In genomic region chr3:33687406-33688010, GRCh38 we compare ENCODE assay signal across 14 cellular contexts. TPM values are rescaled to one million over a fixed set of nuclear protein-coding genes. Genes with fewer than 3 reads are reported as not detected.
DNase-seq lines count a peak whose midpoint lies in the region; ATAC-seq, FAIRE-seq and TF ChIP-seq lines count a peak whose summit lies in the region.
"Had no signal": no experiment of that assay in that cellular context is flagged by ENCODE, and none has a peak within 500 bp of the region (broad histone marks: within the 10 kb centered on the region; RNA-seq: fewer than 3 reads in every experiment).

No MANE protein-coding gene starts in this region.

- no peaks in the 10 kb centered on the region for H3K27me3 Mint-ChIP-seq in naive thymus-derived CD4-positive, alpha-beta T cell
- H3K27me3 Mint-ChIP-seq in activated T-helper 1 cell treated with anti-CD3 and anti-CD28 coated beads, Interleukin-12 subunit alpha, Interleukin-12 subunit beta, Interleukin-2, Interleukin-4 antibody, amounts not matched to agents 30 ng/mL and 10 ng/mL and 1 ng/mL, durations not matched to agents 14 hours and 24 hours and 36 hours (ENCODE audit: insufficient read depth) = no peaks in the 10 kb centered on the region
- H3K27me3 Mint-ChIP-seq: activated T-cell treated with anti-CD3 and anti-CD28 coated beads, Interleukin-2, amount 50 U/mL, for 24 hours had no signal

- H3K27ac ChIP-seq in RWPE2 (ENCODE audit: poor library complexity, severe bottlenecking) (peak overlapping the region; percentile 24), endothelial cell of umbilical vein (ENCODE audit: insufficient read depth, low read depth, low read length) (no peak overlapping the region), osteoblast (ENCODE audit: low read depth, low read length) (no peak overlapping the region)
- no peak overlapping the region for H3K27ac ChIP-seq in naive thymus-derived CD4-positive, alpha-beta T cell (ENCODE audit: low read depth, low read length)
- H3K27ac ChIP-seq: PC-9 had no signal

- no peak for TF ChIP-seq POLR2A in endothelial cell of umbilical vein (IDR thresholded peaks at IDR 0.05; ENCODE audit: low read depth, low read length)
- no peak for TF ChIP-seq POLR2A in erythroblast (IDR thresholded peaks at IDR 0.05; ENCODE audit: low read length)

- dilution Hi-C loops in endothelial cell of umbilical vein (cut with MboI; ENCODE audit: extremely low pct_ligation_motif_present, low sequenced_read_pairs) = no loop called here

- peak; percentile 96 for ATAC-seq in RWPE2 (ENCODE audit: low read depth)
- ATAC-seq in naive thymus-derived CD4-positive, alpha-beta T cell = no peak
- ATAC-seq: left ventricle myocardium superior had no signal

- BruUV-seq in endothelial cell of umbilical vein (replicated peaks; lab: Mats Ljungman, UMichigan) = no TSS peak

- H3K36me3 Mint-ChIP-seq in naive thymus-derived CD4-positive, alpha-beta T cell = peaks cover 0 to 35% (median 9%) of the 10 kb centered on the region in 5 donors
- H3K36me3 Mint-ChIP-seq in activated T-helper 1 cell treated with anti-CD3 and anti-CD28 coated beads, Interleukin-12 subunit alpha, Interleukin-12 subunit beta, Interleukin-2, Interleukin-4 antibody, amounts not matched to agents 30 ng/mL and 10 ng/mL and 1 ng/mL, durations not matched to agents 14 hours and 24 hours and 36 hours (ENCODE audit: low read depth) = peaks cover 9% of the 10 kb centered on the region

- no peaks in the 10 kb centered on the region for H3K27me3 ChIP-seq in RWPE2 (ENCODE audit: insufficient read depth, poor library complexity, severe bottlenecking)
- no peaks in the 10 kb centered on the region for H3K27me3 ChIP-seq in endothelial cell of umbilical vein (ENCODE audit: control insufficient read depth in 2 of 2, insufficient read depth in 2 of 2, low read length in 2 of 2)
- no peaks in the 10 kb centered on the region for H3K27me3 ChIP-seq in osteoblast (ENCODE audit: insufficient read depth, low read length)
- no peaks in the 10 kb centered on the region for H3K27me3 ChIP-seq in naive thymus-derived CD4-positive, alpha-beta T cell (ENCODE audit: control insufficient read depth in 2 of 2, insufficient read depth in 2 of 2, low read length in 2 of 2)

- intact Hi-C loops in endothelial cell of umbilical vein (cut with micrococcal nuclease) = no loop called here
- intact Hi-C loops in naive thymus-derived CD4-positive, alpha-beta T cell (cut with micrococcal nuclease) = no loop called here
- intact Hi-C loops in activated T-helper 1 cell treated with anti-CD3 and anti-CD28 coated beads, Interleukin-12 subunit alpha, Interleukin-12 subunit beta, Interleukin-2, Interleukin-4 antibody, amounts not matched to agents 30 ng/mL and 10 ng/mL and 1 ng/mL, durations not matched to agents 14 hours and 24 hours and 36 hours (cut with micrococcal nuclease) = no loop called here

- no peak overlapping the region for H3K4me3 Mint-ChIP-seq in naive thymus-derived CD4-positive, alpha-beta T cell
- no peak overlapping the region for H3K4me3 Mint-ChIP-seq in activated T-helper 1 cell treated with anti-CD3 and anti-CD28 coated beads, Interleukin-12 subunit alpha, Interleukin-12 subunit beta, Interleukin-2, Interleukin-4 antibody, amounts not matched to agents 30 ng/mL and 10 ng/mL and 1 ng/mL, durations not matched to agents 14 hours and 24 hours and 36 hours
- H3K4me3 Mint-ChIP-seq: activated T-cell treated with anti-CD3 and anti-CD28 coated beads, Interleukin-2, amount 50 U/mL, for 24 hours had no signal

- peaks cover 0 to 3% (median 0%) of the 10 kb centered on the region in 7 donors for H3K4me1 Mint-ChIP-seq in naive thymus-derived CD4-positive, alpha-beta T cell
- no peaks in the 10 kb centered on the region for H3K4me1 Mint-ChIP-seq in activated T-helper 1 cell treated with anti-CD3 and anti-CD28 coated beads, Interleukin-12 subunit alpha, Interleukin-12 subunit beta, Interleukin-2, Interleukin-4 antibody, amounts not matched to agents 30 ng/mL and 10 ng/mL and 1 ng/mL, durations not matched to agents 14 hours and 24 hours and 36 hours (ENCODE audit: low read depth)

- H3K36me3 ChIP-seq in RWPE2 (ENCODE audit: low read depth) (peaks cover 39% of the 10 kb centered on the region), endothelial cell of umbilical vein (ENCODE audit: control insufficient read depth in 2 of 2, extremely low read depth in 1 of 2, insufficient read depth in 2 of 2, low read length in 2 of 2) (no peaks in the 10 kb centered on the region), osteoblast (ENCODE audit: insufficient read depth, low read length) (no peaks in the 10 kb centered on the region)
- H3K36me3 ChIP-seq in naive thymus-derived CD4-positive, alpha-beta T cell (ENCODE audit: control insufficient read depth in 2 of 3, insufficient read depth in 3 of 3, low read length in 3 of 3) = peaks cover 0 to 11% (median 4%) of the 10 kb centered on the region in 3 experiments

- H3K27ac Mint-ChIP-seq in naive thymus-derived CD4-positive, alpha-beta T cell = peak overlapping the region in 2 of 9 donors; percentile 10 to 24
- H3K27ac Mint-ChIP-seq in activated T-helper 1 cell treated with anti-CD3 and anti-CD28 coated beads, Interleukin-12 subunit alpha, Interleukin-12 subunit beta, Interleukin-2, Interleukin-4 antibody, amounts not matched to agents 30 ng/mL and 10 ng/mL and 1 ng/mL, durations not matched to agents 14 hours and 24 hours and 36 hours = no peak overlapping the region
- H3K27ac Mint-ChIP-seq: activated T-cell treated with anti-CD3 and anti-CD28 coated beads, Interleukin-2, amount 50 U/mL, for 24 hours had no signal

- POLR2A ChIA-PET in endothelial cell of umbilical vein (lab: Charles Lee) = interaction anchor here (1.0 kb wide), 1 partner anchor 28 kb away, joined by 4 read pairs; no protein-coding TSS in a partner anchor
- POLR2A ChIA-PET in naive thymus-derived CD4-positive, alpha-beta T cell (lab: Charles Lee) = no interaction called here

- H3K4me1 ChIP-seq in RWPE2 (ENCODE audit: insufficient read depth, poor library complexity, severe bottlenecking) (peaks cover 12% of the 10 kb centered on the region), endothelial cell of umbilical vein (ENCODE audit: control insufficient read depth, extremely low read depth, insufficient read depth, low read length) (peaks cover 8% of the 10 kb centered on the region), osteoblast (ENCODE audit: insufficient read depth, low read length) (peaks cover 6% of the 10 kb centered on the region)
- no peaks in the 10 kb centered on the region for H3K4me1 ChIP-seq in naive thymus-derived CD4-positive, alpha-beta T cell (ENCODE audit: control insufficient read depth in 2 of 2, insufficient read depth in 2 of 2, low read length in 2 of 2)

- no peaks in the 10 kb centered on the region for H4K20me1 ChIP-seq in endothelial cell of umbilical vein (replicated peaks; ENCODE audit: control insufficient read depth, extremely low read depth, insufficient read depth, low read length)
- H4K20me1 ChIP-seq in osteoblast (ENCODE audit: insufficient read depth, low read length) = no peaks in the 10 kb centered on the region

- no peak overlapping the region for H2AFZ ChIP-seq in endothelial cell of umbilical vein (ENCODE audit: low read depth, low read length)
- no peak overlapping the region for H2AFZ ChIP-seq in osteoblast (ENCODE audit: low read length)
- H2AFZ ChIP-seq: PC-9 had no signal

- CTCF ChIA-PET in endothelial cell of umbilical vein (lab: Charles Lee) = interaction anchor here (0.7 to 2.3 kb wide), 6 partner anchors 10 to 99 kb away, joined by 3 to 9 read pairs (median 3); no protein-coding TSS in a partner anchor
- CTCF ChIA-PET in naive thymus-derived CD4-positive, alpha-beta T cell (lab: Charles Lee) = no interaction called here

- no peak overlapping the region for H3K9ac ChIP-seq in endothelial cell of umbilical vein (replicated peaks; ENCODE audit: extremely low read depth, insufficient read depth, low read length)

- H3K9me3 ChIP-seq in RWPE2 (ENCODE audit: severe bottlenecking) (no peaks in the 10 kb centered on the region), endothelial cell of umbilical vein (replicated peaks; ENCODE audit: control insufficient read depth, insufficient read depth, low read length) (no peaks in the 10 kb centered on the region), osteoblast (ENCODE audit: low read depth, low read length) (no peaks in the 10 kb centered on the region)
- H3K9me3 ChIP-seq in naive thymus-derived CD4-positive, alpha-beta T cell (ENCODE audit: control insufficient read depth in 2 of 3, low read length in 3 of 3) = no peaks in the 10 kb centered on the region

- peaks cover 2% of the 10 kb centered on the region for H3K79me2 ChIP-seq in endothelial cell of umbilical vein (ENCODE audit: control insufficient read depth, insufficient read depth, low read length)
- H3K79me2 ChIP-seq in osteoblast (ENCODE audit: insufficient read depth, low read length) = no peaks in the 10 kb centered on the region

- peak overlapping the region; percentile 13 for H3K4me2 ChIP-seq in endothelial cell of umbilical vein (ENCODE audit: insufficient read depth, low read length)
- peak overlapping the region; percentile 24 for H3K4me2 ChIP-seq in osteoblast (ENCODE audit: insufficient read depth, low read length)
- H3K4me2 ChIP-seq: PC-9 had no signal

- no peak for TF ChIP-seq CTCF in RWPE2 (IDR thresholded peaks at IDR 0.05; ENCODE audit: poor library complexity, severe bottlenecking)
- no peak for TF ChIP-seq CTCF in endothelial cell of umbilical vein (IDR thresholded peaks at IDR 0.05; ENCODE audit: extremely low read depth in 1 of 2, insufficient read depth in 1 of 2, low read depth in 1 of 2, low read length in 2 of 2)
- TF ChIP-seq CTCF in osteoblast (IDR thresholded peaks at IDR 0.05; ENCODE audit: extremely low read depth, low read depth, low read length) = no peak

- H3K9me1 ChIP-seq in endothelial cell of umbilical vein (replicated peaks; ENCODE audit: control insufficient read depth, extremely low read depth, insufficient read depth, low read length) = no peaks in the 10 kb centered on the region

- no peaks in the 10 kb centered on the region for H3K9me3 Mint-ChIP-seq in naive thymus-derived CD4-positive, alpha-beta T cell
- no peaks in the 10 kb centered on the region for H3K9me3 Mint-ChIP-seq in activated T-helper 1 cell treated with anti-CD3 and anti-CD28 coated beads, Interleukin-12 subunit alpha, Interleukin-12 subunit beta, Interleukin-2, Interleukin-4 antibody, amounts not matched to agents 30 ng/mL and 10 ng/mL and 1 ng/mL, durations not matched to agents 14 hours and 24 hours and 36 hours
- H3K9me3 Mint-ChIP-seq: activated T-cell treated with anti-CD3 and anti-CD28 coated beads, Interleukin-2, amount 50 U/mL, for 24 hours had no signal

- H3K4me3 ChIP-seq in RWPE2 (ENCODE audit: severe bottlenecking) (no peak overlapping the region), endothelial cell of umbilical vein (replicated peaks in 1 of 3; ENCODE audit: insufficient read depth in 1 of 3, low read depth in 1 of 3, low read length in 3 of 3) (no peak overlapping the region), osteoblast (ENCODE audit: insufficient read depth, low read length) (no peak overlapping the region)
- no peak overlapping the region for H3K4me3 ChIP-seq in naive thymus-derived CD4-positive, alpha-beta T cell (ENCODE audit: low read length)
- H3K4me3 ChIP-seq: PC-9 had no signal

- FAIRE-seq in endothelial cell of umbilical vein (lab: Jason Lieb, UNC) = no peak

- DNase-seq in GM03348 (ENCODE audit: low spot score) (peak; percentile 63), RWPE2 (ENCODE audit: low spot score) (no peak), endothelial cell of umbilical vein (ENCODE audit: low read depth, low spot score) (peak; percentile 37), osteoblast (ENCODE audit: insufficient read length, low spot score, missing footprints) (peak; percentile 65), DMS153 (lab: John Stamatoyannopoulos, UW) (no peak), erythroblast (lab: John Stamatoyannopoulos, UW) (no peak)
- DNase-seq in naive thymus-derived CD4-positive, alpha-beta T cell = no peak
- no peak for DNase-seq in activated T-helper 1 cell treated with anti-CD3 and anti-CD28 coated beads, Interleukin-12 subunit alpha, Interleukin-12 subunit beta, Interleukin-2, Interleukin-4 antibody, amounts not matched to agents 30 ng/mL and 10 ng/mL and 1 ng/mL, durations not matched to agents 14 hours and 24 hours and 36 hours (ENCODE audit: low spot score)
- DNase-seq: activated CD4-positive, alpha-beta T cell treated with anti-CD3 and anti-CD28 coated beads, Interleukin-2, amount 50 U/mL, for 48 hours; activated T-cell treated with anti-CD3 and anti-CD28 coated beads, Interleukin-2, amount 50 U/mL, for 24 hours; left ventricle myocardium superior; NCI-H2081 treated with DMSO at 0.1 percent for 48 hours; NCI-H524 treated with DMSO at 0.1 percent for 48 hours; PC-9 had no signal

RNA-seq across cellular contexts. Expression of gene CLASP2, which starts 30.5 kb away (rescaled TPM):
- total RNA-seq in endothelial cell of umbilical vein = 55.0 and 62.9 TPM in 2 replicates
- 11.8 and 15.0 TPM in 2 replicates for polyA plus RNA-seq in endothelial cell of umbilical vein
- polyA plus RNA-seq in endothelial cell of umbilical vein (2011; cell fraction: cytosol; rRNA removed) = 12.1 and 12.8 TPM in 2 replicates
- 39.8 and 55.9 TPM in 2 replicates for polyA plus RNA-seq in endothelial cell of umbilical vein (2011; cell fraction: nucleus; rRNA removed)
- polyA plus RNA-seq in endothelial cell of umbilical vein (2012) = 19.9 and 20.0 TPM in 2 replicates
- 76.5 and 81.9 TPM in 2 replicates for polyA minus RNA-seq in endothelial cell of umbilical vein
- 24.1 TPM for polyA minus RNA-seq in endothelial cell of umbilical vein (2011; cell fraction: cytosol; rRNA and poly(A)+ RNA removed)
- 134 and 190 TPM in 2 replicates for polyA minus RNA-seq in endothelial cell of umbilical vein (2011; cell fraction: nucleus; rRNA and poly(A)+ RNA removed)
- 52.1 and 61.0 TPM in 2 replicates for total RNA-seq in osteoblast
- 10 to 100 TPM; 44.2 to 83.8 (median 79.2) TPM for total RNA-seq in naive thymus-derived CD4-positive, alpha-beta T cell
- polyA plus RNA-seq in naive thymus-derived CD4-positive, alpha-beta T cell = 10 to 100 TPM in 1 of 2 donors, 1 to 10 TPM in 1; 7.4 to 11.9 TPM
- total RNA-seq in activated T-helper 1 cell treated with anti-CD3 and anti-CD28 coated beads, Interleukin-12 subunit alpha, Interleukin-12 subunit beta, Interleukin-2, Interleukin-4 antibody, amounts not matched to agents 30 ng/mL and 10 ng/mL and 1 ng/mL, durations not matched to agents 14 hours and 24 hours and 36 hours = 61.9 and 67.0 TPM in 2 replicates

Comparison
In these comparisons a context has a peak if more than half of its experiments do, and no peak if none do; other contexts are left out.
1. DNase-seq: peak in GM03348 (single experiment), endothelial cell of umbilical vein (single experiment) and osteoblast (single experiment); none in RWPE2 (single experiment), DMS153 (single experiment), naive thymus-derived CD4-positive, alpha-beta T cell (0 of 9), activated T-helper 1 cell treated with anti-CD3 and anti-CD28 coated beads, Interleukin-12 subunit alpha, Interleukin-12 subunit beta, Interleukin-2, Interleukin-4 antibody, amounts not matched to agents 30 ng/mL and 10 ng/mL and 1 ng/mL, durations not matched to agents 14 hours and 24 hours and 36 hours (single experiment) and erythroblast (0 of 2).